8 cellular contexts compared by ENCODE assay signal in genomic region chr10:89644691-89644966, GRCh38. TPM values are rescaled to one million over a fixed set of nuclear protein-coding genes. Genes with fewer than 3 reads are reported as not detected.
DNase-seq lines count a peak whose midpoint lies in the region; ATAC-seq and TF ChIP-seq lines count a peak whose summit lies in the region.

No MANE protein-coding gene starts in this region.

- H3K27ac ChIP-seq in right atrium auricular region (peak overlapping the region; percentile 95 to 99), skeletal muscle tissue (ENCODE audit: low read depth, low read length) (peak overlapping the region; percentile 88)

- H3K36me3 ChIP-seq in right atrium auricular region: no peaks in the 10 kb centered on the region
- H3K36me3 ChIP-seq in skeletal muscle tissue (ENCODE audit: control insufficient read depth in 3 of 3, insufficient read depth in 3 of 3, low read length in 3 of 3): no peaks in the 10 kb centered on the region

- peaks cover 0 to 15% of the 10 kb centered on the region in 2 donors for H3K4me1 ChIP-seq in right atrium auricular region
- H3K4me1 ChIP-seq in skeletal muscle tissue (ENCODE audit: control insufficient read depth in 3 of 3, insufficient read depth in 3 of 3, low read length in 3 of 3): peaks cover 28 to 41% (median 34%) of the 10 kb centered on the region in 3 donors

- H3K4me3 ChIP-seq in right atrium auricular region (peak overlapping the region; percentile 90 to 94), skeletal muscle tissue (ENCODE audit: low read length in 3 of 3) (peak overlapping the region; percentile 82 to 91 (median 88))

- H3K9me3 ChIP-seq in right atrium auricular region: no peaks in the 10 kb centered on the region
- H3K9me3 ChIP-seq in skeletal muscle tissue (ENCODE audit: control insufficient read depth in 3 of 3, low read length in 3 of 3): no peaks in the 10 kb centered on the region

- DNase-seq in activated T-cell treated with anti-CD3 and anti-CD28 coated beads, Interleukin-2, amount 50 U/mL, for 72 hours: no peak
- DNase-seq in activated T-cell treated with anti-CD3 and anti-CD28 coated beads for 4 hours (no peak), T-helper 1 cell (peak in 3 of 5 donors; percentile 11 to 34 (median 15)), right atrium auricular region (ENCODE audit: low spot score) (no peak), NCI-H2227 treated with DMSO at 0.1 percent for 48 hours (lab: John Stamatoyannopoulos, UW) (no peak)
- DNase-seq in activated CD4-positive, alpha-beta T cell treated with anti-CD3 and anti-CD28 coated beads, Interleukin-2, amount 50 U/mL, for 48 hours: no peak

- no peak overlapping the region for H3K4me3 Mint-ChIP-seq in activated T-cell treated with anti-CD3 and anti-CD28 coated beads, Interleukin-2, amount 50 U/mL, for 72 hours

- H3K4me1 Mint-ChIP-seq in activated T-cell treated with anti-CD3 and anti-CD28 coated beads, Interleukin-2, amount 50 U/mL, for 72 hours (ENCODE audit: low read depth): peaks cover 8% of the 10 kb centered on the region

- peak; percentile 53 to 61 for ATAC-seq in activated T-cell treated with anti-CD3 and anti-CD28 coated beads, Interleukin-2, amount 50 U/mL, for 72 hours (replicated peaks in 1 of 2)
- ATAC-seq in HG02970 (IDR thresholded peaks at IDR 0.05; ENCODE audit: low FRiP score, unreplicated experiment): peak; percentile 46

- no peak overlapping the region for H3K27ac Mint-ChIP-seq in activated T-cell treated with anti-CD3 and anti-CD28 coated beads, Interleukin-2, amount 50 U/mL, for 72 hours

- H3K27me3 ChIP-seq in right atrium auricular region (no peaks in the 10 kb centered on the region), skeletal muscle tissue (ENCODE audit: control insufficient read depth in 3 of 3, insufficient read depth in 3 of 3, low read length in 3 of 3) (no peaks in the 10 kb centered on the region)

- H3K9me3 Mint-ChIP-seq in activated T-cell treated with anti-CD3 and anti-CD28 coated beads, Interleukin-2, amount 50 U/mL, for 72 hours: no peaks in the 10 kb centered on the region

- TF ChIP-seq CTCF in right atrium auricular region (IDR thresholded peaks at IDR 0.05): no peak

- peak overlapping the region; percentile 79 to 94 (median 89) for H3K9ac ChIP-seq in skeletal muscle tissue (ENCODE audit: low read depth in 1 of 3, low read length in 3 of 3)

- peaks cover 26% of the 10 kb centered on the region for H3K27me3 Mint-ChIP-seq in activated T-cell treated with anti-CD3 and anti-CD28 coated beads, Interleukin-2, amount 50 U/mL, for 72 hours (ENCODE audit: low read depth)

- H3K36me3 Mint-ChIP-seq in activated T-cell treated with anti-CD3 and anti-CD28 coated beads, Interleukin-2, amount 50 U/mL, for 72 hours (ENCODE audit: insufficient read depth in 2 of 2): no peaks in the 10 kb centered on the region

RNA-seq across cellular contexts. Expression of gene PANK1, which starts 0.4 kb away (rescaled TPM):
- 1 to 10 TPM; 1.6 to 5.3 TPM for total RNA-seq in activated T-cell treated with anti-CD3 and anti-CD28 coated beads, Interleukin-2, amount 50 U/mL, for 72 hours
- total RNA-seq in right atrium auricular region (10 to 100 TPM in 1 of 2 donors, 1 to 10 TPM in 1; 7.4 to 15.5 TPM), skeletal muscle tissue (17.7 TPM)

RNA-seq across cellular contexts. Expression of gene KIF20B, which starts 56.8 kb away (rescaled TPM):
- 10 to 100 TPM; 54.0 to 58.4 TPM for total RNA-seq in activated T-cell treated with anti-CD3 and anti-CD28 coated beads, Interleukin-2, amount 50 U/mL, for 72 hours
- total RNA-seq in right atrium auricular region: 1 to 10 TPM; 1.1 to 2.9 TPM
- total RNA-seq in skeletal muscle tissue: 4.2 TPM

Comparison
In these comparisons a context has a peak if more than half of its experiments do, and no peak if none do; other contexts are left out.
1. DNase-seq: peak in T-helper 1 cell (3 of 5); none in activated T-cell treated with anti-CD3 and anti-CD28 coated beads, Interleukin-2, amount 50 U/mL, for 72 hours (0 of 2), activated T-cell treated with anti-CD3 and anti-CD28 coated beads for 4 hours (single experiment), right atrium auricular region (single experiment), NCI-H2227 treated with DMSO at 0.1 percent for 48 hours (single experiment) and activated CD4-positive, alpha-beta T cell treated with anti-CD3 and anti-CD28 coated beads, Interleukin-2, amount 50 U/mL, for 48 hours (0 of 2).
2. RNA of gene KIF20B, which starts 56.8 kb away (total RNA-seq): 54.0 to 58.4 TPM in activated T-cell treated with anti-CD3 and anti-CD28 coated beads, Interleukin-2, amount 50 U/mL, for 72 hours; 4.2 TPM in skeletal muscle tissue (single experiment) and 1.1 to 2.9 TPM in right atrium auricular region; every median in the first group is over 10 times any median in the second.